Comparison of ENCODE assay signal across 8 cellular contexts in the genomic region with DNA sequence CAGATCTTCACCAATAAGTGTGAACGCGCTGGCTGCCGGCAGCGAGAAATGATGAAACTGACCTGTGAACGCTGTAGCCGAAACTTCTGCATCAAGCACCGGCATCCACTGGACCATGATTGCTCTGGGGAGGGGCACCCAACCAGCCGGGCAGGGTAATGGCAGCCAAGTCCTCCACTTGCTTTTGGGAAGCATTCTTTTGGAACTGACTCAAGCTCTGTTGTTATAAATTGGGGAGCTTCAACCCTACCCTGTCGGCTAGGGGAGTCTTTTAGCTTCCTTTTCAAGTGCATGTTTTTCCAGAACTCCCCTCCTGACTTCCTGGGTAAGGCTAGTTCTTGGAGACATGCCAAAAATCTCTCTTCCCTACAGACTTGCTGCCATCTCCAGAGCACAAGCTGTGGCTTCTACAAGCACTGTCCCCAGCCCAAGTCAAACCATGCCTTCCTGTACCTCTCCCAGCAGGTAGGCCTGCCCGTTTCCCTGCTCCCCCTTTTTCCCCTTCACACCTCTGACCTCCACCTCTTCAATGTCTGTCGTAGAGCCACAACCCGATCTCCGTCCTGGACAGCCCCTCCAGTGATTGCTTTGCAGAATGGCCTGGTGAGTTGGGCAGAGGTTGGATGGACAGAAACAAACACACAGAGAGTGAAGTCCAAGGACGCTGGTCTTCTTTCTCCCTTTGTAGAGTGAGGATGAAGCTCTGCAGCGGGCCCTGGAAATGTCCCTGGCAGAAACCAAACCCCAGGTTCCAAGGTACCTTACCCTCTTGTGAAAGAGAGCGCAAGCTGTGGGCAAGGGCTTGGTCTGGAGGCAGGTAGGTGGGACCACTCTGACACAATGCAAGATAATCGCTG. TPM values are rescaled to one million over a fixed set of nuclear protein-coding genes. Genes with fewer than 3 reads are reported as not detected.
DNase-seq lines count a peak whose midpoint lies in the region; ATAC-seq and TF ChIP-seq lines count a peak whose summit lies in the region.

No MANE protein-coding gene starts in this region.

- no TSS peak for BruUV-seq in Calu3 (replicated peaks; lab: Mats Ljungman, UMichigan)

- DNase-seq in Calu3 (no peak), NCI-H510A (lab: John Stamatoyannopoulos, UW) (peak; percentile 20), dorsolateral prefrontal cortex (peak in 1 of 10 donors; percentile 7), osteocyte (ENCODE audit: extremely low spot score, unreplicated experiment) (no peak), D341Med (ENCODE audit: low spot score) (no peak), GM13977 (ENCODE audit: low spot score) (no peak)
- no peak for DNase-seq in activated CD4-positive, alpha-beta T cell treated with anti-CD3 and anti-CD28 coated beads for 4 hours

- in situ Hi-C loops in GM13977 (cut with MboI; ENCODE audit: low pct_unique_long_range_greater_than_20kb, low sequenced_read_pairs, unreplicated experiment), result loop anchor here (5.0 kb wide), 1 partner anchor 36 kb away; the partner anchor contains the start of gene SLC23A3

- H3K27ac Mint-ChIP-seq in Calu3 (ENCODE audit: unreplicated experiment) (peak overlapping the region; percentile 35), osteocyte (ENCODE audit: unreplicated experiment) (peak overlapping the region; percentile 57)

- TF ChIP-seq CTCF in Calu3 (IDR thresholded peaks at IDR 0.05; ENCODE audit: unreplicated experiment), result no peak
- no peak for TF ChIP-seq CTCF in dorsolateral prefrontal cortex (IDR thresholded peaks at IDR 0.05 in 54 of 56, conservative IDR thresholded peaks at IDR 0.05 in 2 of 56; ENCODE audit: low read depth in 1 of 56, partially characterized antibody in 56 of 56)
- no peak for TF ChIP-seq CTCF in osteocyte (IDR thresholded peaks at IDR 0.05)
- no peak for TF ChIP-seq CTCF in GM13977 (IDR thresholded peaks at IDR 0.05; ENCODE audit: extremely low read depth, insufficient read depth, missing control alignments)

- H3K27me3 Mint-ChIP-seq in Calu3 (ENCODE audit: unreplicated experiment), result no peaks in the 10 kb centered on the region
- no peaks in the 10 kb centered on the region for H3K27me3 Mint-ChIP-seq in osteocyte (ENCODE audit: unreplicated experiment)

- H3K4me1 Mint-ChIP-seq in Calu3 (ENCODE audit: low read depth, unreplicated experiment), result peaks cover 8% of the 10 kb centered on the region
- H3K4me1 Mint-ChIP-seq in osteocyte (ENCODE audit: unreplicated experiment), result peaks cover 25% of the 10 kb centered on the region

- CTCF ChIA-PET in Calu3 (lab: Charles Lee), result interaction anchor here (1.2 kb wide), 1 partner anchor 10 kb away, joined by 3 read pairs; no protein-coding TSS in a partner anchor

- H3K27ac ChIP-seq in dorsolateral prefrontal cortex, result peak overlapping the region in 52 of 59 donors; percentile 87 to 99 (median 97)

- H3K4me3 Mint-ChIP-seq in Calu3 (ENCODE audit: low read depth, unreplicated experiment), result no peak overlapping the region
- peak overlapping the region; percentile 89 for H3K4me3 Mint-ChIP-seq in osteocyte (ENCODE audit: unreplicated experiment)

- H3K36me3 Mint-ChIP-seq in Calu3 (ENCODE audit: insufficient read depth, unreplicated experiment) (peaks cover 24% of the 10 kb centered on the region), osteocyte (ENCODE audit: unreplicated experiment) (peaks cover 7% of the 10 kb centered on the region)

- ATAC-seq in HG03439 (IDR thresholded peaks at IDR 0.05; ENCODE audit: unreplicated experiment), result no peak

- peak overlapping the region in 56 of 59 donors; percentile 52 to 95 (median 78) for H3K4me3 ChIP-seq in dorsolateral prefrontal cortex

- intact Hi-C loops in Calu3 (cut with micrococcal nuclease; ENCODE audit: unreplicated experiment) (no loop called here), dorsolateral prefrontal cortex (cut with DNase I) (loop anchor here (1.0 to 5.0 kb wide), 4 partner anchors 9 to 71 kb away; partner anchors contain the start of genes DNAJB2 (in 1 of the 2), RETREG2 (in 1 of the 2) and SLC23A3 (in 1 of the 2))

- H3K27me3 ChIP-seq in dorsolateral prefrontal cortex, result no peaks in the 10 kb centered on the region

- H3K9me3 Mint-ChIP-seq in Calu3 (ENCODE audit: low read depth, unreplicated experiment) (no peaks in the 10 kb centered on the region), osteocyte (ENCODE audit: unreplicated experiment) (no peaks in the 10 kb centered on the region)

RNA-seq across cellular contexts. Expression of gene ZFAND2B, which starts 1.5 kb away (rescaled TPM):
- total RNA-seq in Calu3 (2022) (25.7 and 30.0 TPM in 2 replicates), dorsolateral prefrontal cortex (10 to 100 TPM; 32.2 to 63.9 (median 46.1) TPM), osteocyte (30.0 and 31.4 TPM in 2 replicates)

RNA-seq across cellular contexts. Expression of gene ABCB6, which starts 10.6 kb away (rescaled TPM):
- total RNA-seq in Calu3 (2022) (11.7 and 12.1 TPM in 2 replicates), dorsolateral prefrontal cortex (10 to 100 TPM; 25.8 to 68.6 (median 40.0) TPM), osteocyte (27.5 and 30.0 TPM in 2 replicates)

RNA-seq across cellular contexts. Expression of gene ATG9A, which starts 21.3 kb away (rescaled TPM):
- 36.6 and 42.4 TPM in 2 replicates for total RNA-seq in Calu3 (2022)
- 100 to 1,000 TPM in 19 of 120 experiments, 10 to 100 TPM in 101; 65.7 to 122 (median 90.2) TPM for total RNA-seq in dorsolateral prefrontal cortex
- 83.6 and 95.2 TPM in 2 replicates for total RNA-seq in osteocyte

RNA-seq across cellular contexts. Expression of gene ANKZF1, which starts 21.5 kb away (rescaled TPM):
- total RNA-seq in Calu3 (2022), result 44.1 and 56.6 TPM in 2 replicates
- 100 to 1,000 TPM in 8 of 120 experiments, 10 to 100 TPM in 112; 34.9 to 110 (median 67.6) TPM for total RNA-seq in dorsolateral prefrontal cortex
- 44.8 and 55.6 TPM in 2 replicates for total RNA-seq in osteocyte

RNA-seq across cellular contexts. Expression of gene RETREG2, which starts 30.0 kb away (rescaled TPM):
- total RNA-seq in Calu3 (2022) (67.9 and 69.7 TPM in 2 replicates), dorsolateral prefrontal cortex (100 to 1,000 TPM; 151 to 274 (median 213) TPM), osteocyte (101 and 110 TPM in 2 replicates)
